Comparison of ENCODE assay signal across 1 cellular context in genomic region chr22:26609287-26609686, GRCh38.
A peak's percentile ranks its signal among the peaks of the same experiment; 100 is the strongest.
TF ChIP-seq lines count a peak whose summit lies in the region.

No MANE protein-coding gene starts in this region.

TF ChIP-seq in HEK293, 187 proteins besides CTCF, POLR2A, EP300 and RAD21 (continued from another document):
- TF ChIP-seq PRDM10 (tag by site-specific recombination; IDR thresholded peaks at IDR 0.05) (no peak), ZNF776 (tag by site-specific recombination; IDR thresholded peaks at IDR 0.05; ENCODE audit: borderline replicate concordance) (peak; percentile 67; the same call in 1 of the 2 replicates), ZNF18 (tag by site-specific recombination; IDR thresholded peaks at IDR 0.05) (no peak), ZNF24 (tag by site-specific recombination; IDR thresholded peaks at IDR 0.05) (no peak), HIC1 (tag by site-specific recombination; IDR thresholded peaks at IDR 0.05) (no peak), ZNF639 (tag by site-specific recombination; IDR thresholded peaks at IDR 0.05) (no peak), KLF7 (tag by site-specific recombination; IDR thresholded peaks at IDR 0.05; ENCODE audit: borderline replicate concordance) (no peak)
